In the genomic region with DNA sequence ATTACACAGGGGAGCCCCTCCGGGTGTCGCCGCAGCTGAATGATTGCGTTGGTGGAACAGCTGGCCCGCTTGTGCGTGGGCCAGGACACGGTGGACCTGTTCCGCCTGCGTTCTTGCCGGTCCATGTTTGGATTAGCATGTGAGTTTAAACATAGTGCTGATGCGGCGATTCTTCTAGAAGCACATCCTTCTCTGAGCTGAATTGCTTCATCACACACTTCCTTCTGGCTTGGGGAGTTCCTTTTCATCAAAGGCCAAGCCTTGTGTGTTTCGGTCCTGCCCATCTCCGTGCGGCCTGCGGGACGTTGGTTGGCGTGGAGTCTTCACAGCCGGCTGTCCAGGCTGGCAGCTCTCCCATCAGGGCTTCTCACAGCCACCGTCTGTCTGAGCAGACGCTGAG, we compare ENCODE assay signal across 9 cellular contexts. TPM values are rescaled to one million over a fixed set of nuclear protein-coding genes. Genes with fewer than 3 reads are reported as not detected.
DNase-seq lines count a peak whose midpoint lies in the region; TF ChIP-seq lines count a peak whose summit lies in the region.
"Had no signal": no experiment of that assay in that cellular context is flagged by ENCODE, and none has a peak within 500 bp of the region (broad histone marks: within the 10 kb centered on the region; RNA-seq: fewer than 3 reads in every experiment).

No MANE protein-coding gene starts in this region.

- no peaks in the 10 kb centered on the region for H3K36me3 Mint-ChIP-seq in glutamatergic neuron (ENCODE audit: unreplicated experiment)

- H3K27me3 Mint-ChIP-seq in glutamatergic neuron (ENCODE audit: unreplicated experiment), result peaks cover 16% of the 10 kb centered on the region

- H3K4me1 Mint-ChIP-seq in glutamatergic neuron (ENCODE audit: low read depth, unreplicated experiment), result peaks cover 7% of the 10 kb centered on the region

- H3K4me3 ChIP-seq in SJCRH30, result peak overlapping the region; percentile 41

- no peak overlapping the region for H3K27ac ChIP-seq in SJCRH30

- DNase-seq in C1 segment of cervical spinal cord (lab: John Stamatoyannopoulos, UW) (peak in 12 of 14 donors; percentile 18 to 83 (median 60)), SJCRH30 (peak in 1 of 2 experiments; percentile 57), glutamatergic neuron (no peak), pons (ENCODE audit: low spot score) (peak; percentile 91), NCI-H2227 treated with DMSO at 0.1 percent for 48 hours (lab: John Stamatoyannopoulos, UW) (no peak), GM13977 (ENCODE audit: low spot score) (no peak), NCI-H2196 (lab: John Stamatoyannopoulos, UW; ENCODE audit: unreplicated experiment) (no peak), COLO829 (ENCODE audit: low spot score) (no peak)
- DNase-seq: NCI-H2171 treated with DMSO at 0.1 percent for 48 hours had no signal

- peak overlapping the region; percentile 59 for H3K27ac Mint-ChIP-seq in glutamatergic neuron (ENCODE audit: unreplicated experiment)

- H3K27me3 ChIP-seq in SJCRH30, result no peaks in the 10 kb centered on the region

- no peak overlapping the region for H3K4me3 Mint-ChIP-seq in glutamatergic neuron (ENCODE audit: unreplicated experiment)

- H3K36me3 ChIP-seq in SJCRH30, result no peaks in the 10 kb centered on the region

- no peaks in the 10 kb centered on the region for H3K9me3 ChIP-seq in SJCRH30 (replicated peaks)

- H3K9me3 Mint-ChIP-seq in glutamatergic neuron (ENCODE audit: unreplicated experiment), result peaks cover 4% of the 10 kb centered on the region

- H3K4me1 ChIP-seq in SJCRH30, result 0 out of 2 replicates have a peak, but pooled peaks cover 3% of the 10 kb centered on the region

- TF ChIP-seq CTCF in glutamatergic neuron (IDR thresholded peaks at IDR 0.05; ENCODE audit: partially characterized antibody, unreplicated experiment) (no peak), GM13977 (IDR thresholded peaks at IDR 0.05; ENCODE audit: extremely low read depth, insufficient read depth, missing control alignments) (no peak)

- in situ Hi-C loops in GM13977 (cut with MboI; ENCODE audit: low pct_unique_long_range_greater_than_20kb, low sequenced_read_pairs, unreplicated experiment), result no loop called here

RNA-seq across cellular contexts. Expression of a gene that starts 45.5 kb away (rescaled TPM):
- total RNA-seq in SJCRH30 (2014; rRNA removed; shearing (Covaris generic)), result 39.8 and 43.1 TPM in 2 replicates
- total RNA-seq in glutamatergic neuron (ENCODE audit: unreplicated experiment), result 30.5 TPM

RNA-seq across cellular contexts. Expression of a gene that starts 47.3 kb away (rescaled TPM):
- 64.9 and 69.7 TPM in 2 replicates for total RNA-seq in SJCRH30 (2014; rRNA removed; shearing (Covaris generic))
- 59.5 TPM for total RNA-seq in glutamatergic neuron (ENCODE audit: unreplicated experiment)

Comparison
In these comparisons a context has a peak if more than half of its experiments do, and no peak if none do; other contexts are left out.
1. DNase-seq: peak in C1 segment of cervical spinal cord (12 of 14) and pons (single experiment); none in glutamatergic neuron (single experiment), NCI-H2227 treated with DMSO at 0.1 percent for 48 hours (single experiment), GM13977 (single experiment), NCI-H2196 (single experiment) and COLO829 (single experiment).